ENCODE assay signal across 13 cellular contexts in genomic region chr6:5525209-5525608, GRCh38.
DNase-seq lines count a peak whose midpoint lies in the region; ATAC-seq and TF ChIP-seq lines count a peak whose summit lies in the region.
"Had no signal": no experiment of that assay in that cellular context is flagged by ENCODE, and none has a peak within 500 bp of the region (broad histone marks: within the 10 kb centered on the region; RNA-seq: fewer than 3 reads in every experiment).

No MANE protein-coding gene starts in this region.

- no peak overlapping the region for H4K8ac ChIP-seq in IMR-90 (ENCODE audit: low read depth in 2 of 2, low read length in 2 of 2)

- peak; percentile 91 for DNase-seq in AG10803 (ENCODE audit: low read depth)
- peak; percentile 40 for DNase-seq in IMR-90
- DNase-seq in brain pericyte (ENCODE audit: low read depth, low spot score) = peak; percentile 27
- DNase-seq in left lobe of liver (ENCODE audit: low spot score) = no peak
- no peak for DNase-seq in omental fat pad (ENCODE audit: low spot score)
- DNase-seq: Karpas-422, OCI-M1 had no signal

- H4K20me1 ChIP-seq in IMR-90 (ENCODE audit: insufficient read depth, low read length) = no peaks in the 10 kb centered on the region
- H4K20me1 ChIP-seq: BLaER1 treated with 17β-estradiol and CSF1 and Interleukin-3, amounts not matched to agents 10 nM and 100 nM had no signal

- H3K9me3 ChIP-seq in IMR-90 (ENCODE audit: control insufficient read depth, insufficient read depth, low read length) = no peaks in the 10 kb centered on the region
- H3K9me3 ChIP-seq: BLaER1 treated with 17β-estradiol and CSF1 and Interleukin-3, amounts not matched to agents 10 nM and 100 nM; right atrium auricular region had no signal

- no peak overlapping the region for H3K18ac ChIP-seq in IMR-90 (ENCODE audit: low read depth, low read length)

- H3K9me1 ChIP-seq in IMR-90 (ENCODE audit: insufficient read depth, low read length) = no peaks in the 10 kb centered on the region; the same call in 1 of the 2 replicates

- no peak overlapping the region for H3K56ac ChIP-seq in IMR-90 (ENCODE audit: extremely low read depth, insufficient read depth, low read length)

- H3K27ac ChIP-seq in IMR-90 (ENCODE audit: insufficient read depth, low read length) = no peak overlapping the region
- H3K27ac ChIP-seq: BLaER1 treated with 17β-estradiol and CSF1 and Interleukin-3, amounts not matched to agents 10 nM and 100 nM; right atrium auricular region had no signal

- H2BK5ac ChIP-seq in IMR-90 (ENCODE audit: low read depth, low read length, poor library complexity, severe bottlenecking) = no peak overlapping the region

- H3K27me3 ChIP-seq in IMR-90 (ENCODE audit: control insufficient read depth, insufficient read depth, low read length) = no peaks in the 10 kb centered on the region
- H3K27me3 ChIP-seq: BLaER1 treated with 17β-estradiol and CSF1 and Interleukin-3, amounts not matched to agents 10 nM and 100 nM; right atrium auricular region had no signal

- no peak overlapping the region for H2BK120ac ChIP-seq in IMR-90 (ENCODE audit: low read depth, low read length)

- H3K4me3 ChIP-seq in AG10803 (ENCODE audit: low read length) (no peak overlapping the region), IMR-90 (ENCODE audit: insufficient read depth, low read depth, low read length) (no peak overlapping the region)
- H3K4me3 ChIP-seq: BLaER1 treated with 17β-estradiol and CSF1 and Interleukin-3, amounts not matched to agents 10 nM and 100 nM; right atrium auricular region had no signal

- H2BK20ac ChIP-seq in IMR-90 (ENCODE audit: low read depth, low read length) = no peak overlapping the region

- H4K5ac ChIP-seq in IMR-90 (ENCODE audit: low read depth, low read length) = no peak overlapping the region

- dilution Hi-C loops in IMR-90 (cut with HindIII; ENCODE audit: low sequenced_read_pairs, unreplicated experiment) = no loop called here

- no peaks in the 10 kb centered on the region for H3K36me3 ChIP-seq in IMR-90 (ENCODE audit: control insufficient read depth, insufficient read depth, low read length)
- H3K36me3 ChIP-seq: BLaER1 treated with 17β-estradiol and CSF1 and Interleukin-3, amounts not matched to agents 10 nM and 100 nM; right atrium auricular region had no signal

- no TSS peak for BruUV-seq in IMR-90 (replicated peaks; lab: Mats Ljungman, UMichigan)

- POLR2A ChIA-PET in IMR-90 (lab: Charles Lee; ENCODE audit: unreplicated experiment) = no interaction called here

- no peaks in the 10 kb centered on the region for H3K4me1 ChIP-seq in IMR-90 (ENCODE audit: control insufficient read depth, insufficient read depth, low read length)
- H3K4me1 ChIP-seq: right atrium auricular region had no signal

- no peak for TF ChIP-seq POLR2A in IMR-90 (IDR thresholded peaks at IDR 0.05; ENCODE audit: low read depth, low read length)

- 86% methylated on average over 1 of the region's 4 CpGs; no CpG with 5 or more reads in 1 of the 2 experiments for WGBS in IMR-90 (ENCODE audit: extremely low coverage in 2 of 2, insufficient read length in 1 of 2), 2 experiments

- no peak for TF ChIP-seq RAD21 in IMR-90 (IDR thresholded peaks at IDR 0.05; ENCODE audit: low read length)

- in situ Hi-C loops in IMR-90 (cut with MboI; ENCODE audit: low sequenced_read_pairs) = no loop called here

- H2AK5ac ChIP-seq in IMR-90 (ENCODE audit: low read depth, low read length) = no peak overlapping the region

- intact Hi-C loops in IMR-90 (cut with micrococcal nuclease) = no loop called here

- no peak overlapping the region for H2AFZ ChIP-seq in IMR-90 (replicated peaks; ENCODE audit: low read length, poor library complexity)

- TF ChIP-seq CTCF in AG10803 (conservative IDR thresholded peaks at IDR 0.05; ENCODE audit: low read length) (peak; percentile 12), IMR-90 (conservative IDR thresholded peaks at IDR 0.05; ENCODE audit: low read depth, low read length) (no peak), omental fat pad (IDR thresholded peaks at IDR 0.05) (no peak)

- ATAC-seq in IMR-90 (ENCODE audit: low read depth) (peak; percentile 54; the same call in 1 of the 2 replicates), left lobe of liver (peak; percentile 33), HG03342 (IDR thresholded peaks at IDR 0.05; ENCODE audit: unreplicated experiment) (no peak), HG02884 (IDR thresholded peaks at IDR 0.05; ENCODE audit: unreplicated experiment) (no peak), GM21526 (IDR thresholded peaks at IDR 0.05; ENCODE audit: low FRiP score, unreplicated experiment) (no peak), omental fat pad (ENCODE audit: low FRiP score) (no peak)
- ATAC-seq: esophagus mucosa had no signal

- no peak overlapping the region for H2AK9ac ChIP-seq in IMR-90 (replicated peaks; ENCODE audit: low read depth, low read length, poor library complexity)

- H3K23ac ChIP-seq in IMR-90 (ENCODE audit: low read depth, low read length) = no peak overlapping the region

- no peak overlapping the region for H3K14ac ChIP-seq in IMR-90 (replicated peaks; ENCODE audit: low read depth, low read length)

- no peaks in the 10 kb centered on the region for H3K79me1 ChIP-seq in IMR-90 (ENCODE audit: low read depth in 1 of 2, low read length in 2 of 2)

- no peak overlapping the region for H4K91ac ChIP-seq in IMR-90 (ENCODE audit: insufficient read depth, low read depth, low read length)

- no peak overlapping the region for H3K4me2 ChIP-seq in IMR-90 (ENCODE audit: low read depth, low read length)

- H3K9ac ChIP-seq in IMR-90 (ENCODE audit: low read depth, low read length) = no peak overlapping the region
- H3K9ac ChIP-seq: BLaER1 treated with 17β-estradiol and CSF1 and Interleukin-3, amounts not matched to agents 10 nM and 100 nM had no signal

- H3K4ac ChIP-seq in IMR-90 (ENCODE audit: low read depth, low read length) = no peak overlapping the region

- CTCF ChIA-PET in IMR-90 (lab: Yijun Ruan, JAX) = interaction anchor here (0.6 kb wide), 1 partner anchor 782 kb away, joined by 3 read pairs; no protein-coding TSS in a partner anchor

- H2BK15ac ChIP-seq in IMR-90 (ENCODE audit: low read depth, low read length) = no peak overlapping the region

TF ChIP-seq in IMR-90, 13 proteins besides CTCF, POLR2A, EP300 and RAD21:
- TF ChIP-seq CEBPB (IDR thresholded peaks at IDR 0.05; ENCODE audit: low read depth, low read length) (peak; percentile 86), ELK1 (IDR thresholded peaks at IDR 0.05; ENCODE audit: borderline replicate concordance, low read depth, low read length) (no peak), MAFK (IDR thresholded peaks at IDR 0.05; ENCODE audit: low read depth, low read length) (peak; percentile 48; the same call in 1 of the 2 replicates)

Comparison
In these comparisons a context has a peak if more than half of its experiments do, and no peak if none do; other contexts are left out.
1. DNase-seq: peak in AG10803 (single experiment), IMR-90 (single experiment) and brain pericyte (single experiment); none in left lobe of liver (single experiment) and omental fat pad (single experiment).
2. ATAC-seq: peak in IMR-90 (single experiment) and left lobe of liver (single experiment); none in HG03342 (single experiment), HG02884 (single experiment), GM21526 (single experiment) and omental fat pad (single experiment).